22 cellular contexts compared by ENCODE assay signal in the genomic region with DNA sequence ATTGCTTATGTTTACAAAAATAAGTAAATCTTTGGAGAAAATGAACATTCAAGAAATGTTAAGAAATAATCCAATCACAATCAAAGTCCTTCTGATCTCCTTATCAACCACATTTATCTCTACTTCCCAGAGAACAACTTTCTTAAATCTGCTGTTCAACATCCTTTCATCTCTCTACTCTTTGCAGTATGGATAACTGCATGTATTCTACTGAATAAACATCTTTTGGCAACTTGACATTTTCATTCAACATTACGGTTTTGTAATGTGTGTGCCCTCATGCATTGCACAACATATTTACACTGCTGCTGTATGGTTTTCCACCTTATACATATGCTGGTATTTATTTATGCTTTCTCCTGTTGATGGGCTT. TPM values are rescaled to one million over a fixed set of nuclear protein-coding genes. Genes with fewer than 3 reads are reported as not detected.
"Had no signal": no experiment of that assay in that cellular context is flagged by ENCODE, and none has a peak within 500 bp of the region (broad histone marks: within the 10 kb centered on the region; RNA-seq: fewer than 3 reads in every experiment).

No MANE protein-coding gene starts in this region.

- H3K4me1 ChIP-seq: SJSA1 had no signal

- H3K4me3 Mint-ChIP-seq: activated CD4-positive, alpha-beta memory T cell treated with anti-CD3 and anti-CD28 coated beads for 36 hours; activated CD4-positive, alpha-beta T cell treated with anti-CD3 and anti-CD28 coated beads, Interleukin-2, amount 10 ng/mL, durations not matched to agents 24 days and 14 days; activated T-cell treated with anti-CD3 and anti-CD28 coated beads, Interleukin-2, amount 50 U/mL, for 24 hours; T-helper 2 cell treated with Interferon-gamma antibody and Interleukin-4, amounts not matched to agents 5 μg/mL and 100 μg/mL, for 36 hours had no signal

- H3K4me3 ChIP-seq: MG63, SJSA1 had no signal

- DNase-seq: activated CD4-positive, alpha-beta memory T cell treated with anti-CD3 and anti-CD28 coated beads for 36 hours; activated CD4-positive, alpha-beta T cell treated with anti-CD3 and anti-CD28 coated beads, Interleukin-2, amount 10 ng/mL, durations not matched to agents 24 days and 14 days; activated CD4-positive, CD25-positive, alpha-beta regulatory T cell treated with anti-CD3 and anti-CD28 coated beads, Interleukin-2, amount 50 U/mL, for 72 hours; activated effector memory CD4-positive, alpha-beta T cell treated with anti-CD3 and anti-CD28 coated beads, Interleukin-2, amount 50 U/mL, for 16 hours; activated naive CD4-positive, alpha-beta T cell treated with Interleukin-2 at 50 U/mL for 16 hours; activated T-cell treated with anti-CD3 and anti-CD28 coated beads, Interleukin-2, amount 50 U/mL, for 24 hours; brain microvascular endothelial cell; KBM-7; MG63; NCI-H1105 treated with DMSO at 0.1 percent for 48 hours; NCI-H1436 treated with DMSO at 0.1 percent for 48 hours; NCI-H187; NCI-H2081; NCI-H510A treated with DMSO at 0.1 percent for 48 hours; NCI-H69; SHP77; SW 1271 had no signal

- ATAC-seq: activated naive CD4-positive, alpha-beta T cell treated with anti-CD3 and anti-CD28 coated beads, Interleukin-2, amount 50 U/mL, for 72 hours; SK-N-SH treated with all-trans-retinoic acid at 6 μM for 48 hours had no signal

- H3K36me3 ChIP-seq: brain microvascular endothelial cell, SJSA1 had no signal

- H3K27ac Mint-ChIP-seq: activated CD4-positive, alpha-beta memory T cell treated with anti-CD3 and anti-CD28 coated beads for 36 hours; activated CD4-positive, alpha-beta T cell treated with anti-CD3 and anti-CD28 coated beads, Interleukin-2, amount 10 ng/mL, durations not matched to agents 24 days and 14 days; activated naive CD4-positive, alpha-beta T cell treated with anti-CD3 and anti-CD28 coated beads, Interleukin-2, amount 50 U/mL, for 72 hours; activated T-cell treated with anti-CD3 and anti-CD28 coated beads, Interleukin-2, amount 50 U/mL, for 24 hours; T-helper 2 cell treated with Interferon-gamma antibody and Interleukin-4, amounts not matched to agents 5 μg/mL and 100 μg/mL, for 36 hours had no signal

- H3K9me3 ChIP-seq: SJSA1 had no signal

- H3K27me3 ChIP-seq: brain microvascular endothelial cell, MG63, SJSA1 had no signal

- H3K27me3 Mint-ChIP-seq: activated CD4-positive, alpha-beta memory T cell treated with anti-CD3 and anti-CD28 coated beads for 36 hours; activated CD4-positive, alpha-beta T cell treated with anti-CD3 and anti-CD28 coated beads, Interleukin-2, amount 10 ng/mL, durations not matched to agents 24 days and 14 days; activated T-cell treated with anti-CD3 and anti-CD28 coated beads, Interleukin-2, amount 50 U/mL, for 24 hours had no signal

- H3K27ac ChIP-seq: brain microvascular endothelial cell, SJSA1 had no signal

RNA-seq across cellular contexts. Expression of a gene that starts 9.2 kb away (rescaled TPM):
- total RNA-seq: LHCN-M2 had no signal

RNA-seq across cellular contexts. Expression of a gene that starts 21.0 kb away (rescaled TPM):
- total RNA-seq: SJSA1 had no signal
